Comparison of ENCODE assay signal across 20 cellular contexts in the genomic region with DNA sequence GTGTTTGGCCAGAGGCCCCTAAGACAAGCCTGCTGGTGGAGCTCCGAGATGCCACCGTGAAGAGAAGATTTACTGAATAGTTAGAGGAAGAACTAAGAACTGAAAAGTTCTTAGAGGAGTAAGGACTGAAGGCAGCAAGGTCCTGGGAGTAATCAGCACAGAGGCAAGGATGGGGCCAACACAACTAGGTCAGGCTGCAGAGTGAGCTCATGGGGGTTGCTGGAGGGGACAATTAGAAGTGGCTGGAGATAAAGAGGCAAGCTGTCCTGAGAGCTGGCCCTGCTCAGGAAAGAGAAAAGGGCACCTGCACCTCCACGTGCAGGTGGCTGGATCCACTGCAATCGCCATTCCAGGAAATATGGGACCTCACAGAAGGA. TPM values are rescaled to one million over a fixed set of nuclear protein-coding genes. Genes with fewer than 3 reads are reported as not detected.
DNase-seq lines count a peak whose midpoint lies in the region; ATAC-seq and TF ChIP-seq lines count a peak whose summit lies in the region.
"Had no signal": no experiment of that assay in that cellular context is flagged by ENCODE, and none has a peak within 500 bp of the region (broad histone marks: within the 10 kb centered on the region; RNA-seq: fewer than 3 reads in every experiment).

No MANE protein-coding gene starts in this region.

- peak overlapping the region; percentile 32 for H3K27ac Mint-ChIP-seq in endodermal cell
- H3K27ac Mint-ChIP-seq: activated CD4-positive, alpha-beta T cell treated with anti-CD3 and anti-CD28 coated beads, Interleukin-2, amount 10 ng/mL, durations not matched to agents 24 days and 14 days had no signal

- H3K36me3 ChIP-seq in BLaER1 (no peaks in the 10 kb centered on the region), endodermal cell (ENCODE audit: control insufficient read depth, insufficient read depth, low read length) (no peaks in the 10 kb centered on the region), neuronal stem cell (replicated peaks in 1 of 2; ENCODE audit: control insufficient read depth in 2 of 2, insufficient read depth in 2 of 2, low read length in 2 of 2) (no peaks in the 10 kb centered on the region), smooth muscle cell (ENCODE audit: low read depth) (no peaks in the 10 kb centered on the region)
- H3K36me3 ChIP-seq: esophagus muscularis mucosa, suprapubic skin had no signal

- no peak overlapping the region for H4K91ac ChIP-seq in neuronal stem cell (ENCODE audit: low read depth, low read length, poor library complexity)

- H3K27me3 Mint-ChIP-seq in endodermal cell (ENCODE audit: insufficient read depth), result no peaks in the 10 kb centered on the region

- peaks cover 4% of the 10 kb centered on the region for H3K79me1 ChIP-seq in neuronal stem cell (ENCODE audit: low read depth, low read length)

- no peak overlapping the region for H4K8ac ChIP-seq in neuronal stem cell (ENCODE audit: low read depth, low read length)

- no peaks in the 10 kb centered on the region for H3K79me2 ChIP-seq in smooth muscle cell (ENCODE audit: low read depth)

- no peak overlapping the region for H2BK120ac ChIP-seq in neuronal stem cell (ENCODE audit: low read depth, low read length)

- H3K23ac ChIP-seq in neuronal stem cell (ENCODE audit: low read depth, low read length, poor library complexity), result no peak overlapping the region

- peaks cover 72% of the 10 kb centered on the region for H3K4me1 ChIP-seq in BLaER1
- H3K4me1 ChIP-seq in endodermal cell (ENCODE audit: control insufficient read depth, insufficient read depth, low read length), result peaks cover 15% of the 10 kb centered on the region
- H3K4me1 ChIP-seq in neuronal stem cell (ENCODE audit: control insufficient read depth in 2 of 2, insufficient read depth in 1 of 2, low read depth in 1 of 2, low read length in 2 of 2), result peaks cover 16 to 22% of the 10 kb centered on the region in 2 donors
- H3K4me1 ChIP-seq in smooth muscle cell (ENCODE audit: low read depth), result no peaks in the 10 kb centered on the region

- no peak overlapping the region for H3K4me3 Mint-ChIP-seq in endodermal cell
- H3K4me3 Mint-ChIP-seq: activated CD4-positive, alpha-beta T cell treated with anti-CD3 and anti-CD28 coated beads, Interleukin-2, amount 10 ng/mL, durations not matched to agents 24 days and 14 days; activated T-cell treated with anti-CD3 and anti-CD28 coated beads, Interleukin-2, amount 50 U/mL, for 4 hours had no signal

- peak; percentile 67 for DNase-seq in ELF-1 (ENCODE audit: low read depth, low spot score)
- peak; percentile 53 for DNase-seq in endodermal cell
- no peak for DNase-seq in neuronal stem cell (ENCODE audit: low spot score)
- DNase-seq in smooth muscle cell (lab: John Stamatoyannopoulos, UW; ENCODE audit: unreplicated experiment), result no peak
- DNase-seq in NCI-H187 (lab: John Stamatoyannopoulos, UW), result no peak
- DNase-seq: activated CD4-positive, alpha-beta T cell treated with anti-CD3 and anti-CD28 coated beads, Interleukin-2, amount 10 ng/mL, durations not matched to agents 24 days and 14 days; activated T-cell treated with anti-CD3 and anti-CD28 coated beads, Interleukin-2, amount 50 U/mL, for 4 hours; dermis blood vessel endothelial cell; HCEC 1CT; mammary epithelial cell; NCI-H1105 treated with DMSO at 0.1 percent for 48 hours; NCI-H2171; NCI-H748 treated with DMSO at 0.1 percent for 48 hours; PC-9 had no signal

- no peak overlapping the region for H2BK15ac ChIP-seq in neuronal stem cell (ENCODE audit: low read length)

- no peak overlapping the region for H2BK5ac ChIP-seq in neuronal stem cell (ENCODE audit: low read length)

- no peak overlapping the region for H3K14ac ChIP-seq in neuronal stem cell (ENCODE audit: low read length)

- no peak overlapping the region for H3K4ac ChIP-seq in neuronal stem cell (ENCODE audit: low read length)

- peak overlapping the region; percentile 23; the same call in 1 of the 2 replicates for H3K4me3 ChIP-seq in BLaER1
- H3K4me3 ChIP-seq in endodermal cell (ENCODE audit: low read length), result no peak overlapping the region
- no peak overlapping the region for H3K4me3 ChIP-seq in neuronal stem cell (ENCODE audit: low read length in 2 of 2)
- no peak overlapping the region for H3K4me3 ChIP-seq in smooth muscle cell
- H3K4me3 ChIP-seq: esophagus muscularis mucosa, PC-9, SK-N-MC, suprapubic skin had no signal

- no peak overlapping the region for H2AK5ac ChIP-seq in neuronal stem cell (ENCODE audit: low read depth, low read length)

- H3K27ac ChIP-seq in BLaER1 (peak overlapping the region; percentile 82), endodermal cell (ENCODE audit: low read depth, low read length) (no peak overlapping the region), neuronal stem cell (replicated peaks; ENCODE audit: low read length) (no peak overlapping the region), smooth muscle cell (ENCODE audit: low read depth) (no peak overlapping the region)
- H3K27ac ChIP-seq: esophagus muscularis mucosa, PC-9, SK-N-MC, suprapubic skin had no signal

- no peaks in the 10 kb centered on the region for H3K9me3 Mint-ChIP-seq in endodermal cell
- H3K9me3 Mint-ChIP-seq: activated CD4-positive, alpha-beta T cell treated with anti-CD3 and anti-CD28 coated beads, Interleukin-2, amount 10 ng/mL, durations not matched to agents 24 days and 14 days; activated naive CD4-positive, alpha-beta T cell treated with anti-CD3 and anti-CD28 coated beads, Interleukin-2, amount 50 U/mL, for 72 hours; activated T-cell treated with anti-CD3 and anti-CD28 coated beads, Interleukin-2, amount 50 U/mL, for 4 hours had no signal

- H2AFZ ChIP-seq in neuronal stem cell (ENCODE audit: low read length) (peak overlapping the region; percentile 93), smooth muscle cell (ENCODE audit: low read depth) (no peak overlapping the region)
- H2AFZ ChIP-seq: PC-9 had no signal

- ATAC-seq in GM21515 (IDR thresholded peaks at IDR 0.05; ENCODE audit: unreplicated experiment), result no peak
- ATAC-seq: activated naive CD4-positive, alpha-beta T cell treated with anti-CD3 and anti-CD28 coated beads, Interleukin-2, amount 50 U/mL, for 72 hours; activated T-cell treated with anti-CD3 and anti-CD28 coated beads, Interleukin-2, amount 50 U/mL, for 4 hours had no signal

- no peak for TF ChIP-seq CTCF in endodermal cell (conservative IDR thresholded peaks at IDR 0.05)
- no peak for TF ChIP-seq CTCF in smooth muscle cell (IDR thresholded peaks at IDR 0.05; ENCODE audit: borderline replicate concordance, insufficient read depth, poor library complexity, severe bottlenecking)

- H3K27me3 ChIP-seq in BLaER1, result no peaks in the 10 kb centered on the region
- H3K27me3 ChIP-seq in endodermal cell (ENCODE audit: control insufficient read depth, insufficient read depth, low read length, poor library complexity, severe bottlenecking), result no peaks in the 10 kb centered on the region
- H3K27me3 ChIP-seq in neuronal stem cell (ENCODE audit: control insufficient read depth in 3 of 3, insufficient read depth in 3 of 3, low read depth in 1 of 3, low read length in 3 of 3), result no peaks in the 10 kb centered on the region
- H3K27me3 ChIP-seq in smooth muscle cell (ENCODE audit: low read depth), result no peaks in the 10 kb centered on the region
- H3K27me3 ChIP-seq: esophagus muscularis mucosa, suprapubic skin had no signal

- H3K4me2 ChIP-seq in BLaER1 (peak overlapping the region; percentile 90), neuronal stem cell (ENCODE audit: insufficient read depth, low read length, poor library complexity, severe bottlenecking) (no peak overlapping the region), smooth muscle cell (no peak overlapping the region)
- H3K4me2 ChIP-seq: PC-9 had no signal

- H2BK12ac ChIP-seq in neuronal stem cell (ENCODE audit: low read length), result no peak overlapping the region

- H4K20me1 ChIP-seq in BLaER1, result no peaks in the 10 kb centered on the region
- H4K20me1 ChIP-seq in smooth muscle cell (ENCODE audit: low read depth), result no peaks in the 10 kb centered on the region

- peaks cover 46% of the 10 kb centered on the region for H3K4me1 Mint-ChIP-seq in endodermal cell

- H3K9ac ChIP-seq in BLaER1 (peak overlapping the region; percentile 69), endodermal cell (ENCODE audit: extremely low read depth, low read length, poor library complexity, severe bottlenecking) (no peak overlapping the region), neuronal stem cell (ENCODE audit: low read depth, low read length, poor library complexity) (no peak overlapping the region), smooth muscle cell (ENCODE audit: low read depth) (no peak overlapping the region)

- H3K18ac ChIP-seq in neuronal stem cell (ENCODE audit: low read length), result peak overlapping the region; percentile 45

- no peaks in the 10 kb centered on the region for H3K9me3 ChIP-seq in BLaER1
- H3K9me3 ChIP-seq in endodermal cell (ENCODE audit: control insufficient read depth, low read length), result no peaks in the 10 kb centered on the region
- H3K9me3 ChIP-seq in neuronal stem cell (replicated peaks in 1 of 2; ENCODE audit: control insufficient read depth in 2 of 2, insufficient read depth in 1 of 2, low read depth in 1 of 2, low read length in 2 of 2), result peaks cover 0 to 2% of the 10 kb centered on the region in 2 donors
- H3K9me3 ChIP-seq in smooth muscle cell (replicated peaks; ENCODE audit: low read depth), result no peaks in the 10 kb centered on the region
- H3K9me3 ChIP-seq: esophagus muscularis mucosa, suprapubic skin had no signal

- 81 to 82% methylated on average over 4 of the region's 4 CpGs for WGBS in endodermal cell (ENCODE audit: insufficient coverage in 1 of 2, insufficient read length in 1 of 2), 2 experiments
- no CpG with 5 or more reads among the region's 4 CpGs for WGBS in neuronal stem cell (ENCODE audit: extremely low coverage in 2 of 2, insufficient read length in 2 of 2, insufficient replicate concordance in 1 of 2), 2 donors
- 91% methylated on average over 4 of the region's 4 CpGs for WGBS in smooth muscle cell (ENCODE audit: low lambda C conversion rate)

- no peaks in the 10 kb centered on the region for H3F3A ChIP-seq in smooth muscle cell (ENCODE audit: low read depth)

- H3K36me3 Mint-ChIP-seq in endodermal cell (ENCODE audit: low read depth), result no peaks in the 10 kb centered on the region
- H3K36me3 Mint-ChIP-seq: activated naive CD4-positive, alpha-beta T cell treated with anti-CD3 and anti-CD28 coated beads, Interleukin-2, amount 50 U/mL, for 72 hours had no signal

RNA-seq across cellular contexts. Expression of a gene that starts 52.7 kb away (rescaled TPM):
- total RNA-seq in endodermal cell (100 to 1,000 TPM; 148 to 188 TPM), smooth muscle cell (170 and 215 TPM in 2 replicates)
- 64.2 TPM for polyA plus RNA-seq in endodermal cell (2013, experiment 1 of 2)
- 72.6 TPM for polyA plus RNA-seq in endodermal cell (2013, experiment 2 of 2)
- 18.9 TPM for polyA plus RNA-seq in neuronal stem cell (2013, experiment 1 of 2)
- polyA plus RNA-seq in neuronal stem cell (2013, experiment 2 of 2), result 19.1 TPM
- polyA plus RNA-seq in smooth muscle cell, result 207 and 223 TPM in 2 replicates

RNA-seq across cellular contexts. Expression of a gene that starts 59.7 kb away (rescaled TPM):
- total RNA-seq in endodermal cell (100 to 1,000 TPM; 263 to 277 TPM), smooth muscle cell (250 and 315 TPM in 2 replicates)
- polyA plus RNA-seq in endodermal cell (2013, experiment 1 of 2), result 181 TPM
- 184 TPM for polyA plus RNA-seq in endodermal cell (2013, experiment 2 of 2)
- 224 TPM for polyA plus RNA-seq in neuronal stem cell (2013, experiment 1 of 2)
- polyA plus RNA-seq in neuronal stem cell (2013, experiment 2 of 2), result 218 TPM
- polyA plus RNA-seq in smooth muscle cell, result 251 and 255 TPM in 2 replicates

Comparison
In these comparisons a context has a peak if more than half of its experiments do, and no peak if none do; other contexts are left out.
1. DNase-seq: peak in ELF-1 (single experiment) and endodermal cell (single experiment); none in neuronal stem cell (single experiment), smooth muscle cell (single experiment) and NCI-H187 (0 of 2).